ENCODE assay signal across 11 cellular contexts in the genomic region with DNA sequence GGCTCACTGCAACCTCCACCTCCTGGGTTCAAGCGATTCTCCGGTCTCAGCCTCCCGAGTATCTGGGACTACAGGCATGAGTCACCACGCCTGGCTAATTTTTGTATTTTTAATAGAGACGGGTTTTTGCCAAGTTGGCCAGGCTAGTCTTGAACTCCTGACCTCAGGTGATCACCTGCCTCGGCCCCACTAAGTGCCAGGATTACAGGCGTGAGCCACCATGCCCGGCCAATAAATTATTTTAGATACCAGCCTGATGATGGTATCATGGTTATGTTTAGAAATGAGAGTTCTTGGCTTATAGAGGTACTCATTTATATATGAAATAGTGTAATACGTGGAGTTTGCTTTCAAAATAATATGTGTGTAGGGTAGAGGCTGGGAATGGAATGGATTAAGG.
"Had no signal": no experiment of that assay in that cellular context is flagged by ENCODE, and none has a peak within 500 bp of the region (broad histone marks: within the 10 kb centered on the region; RNA-seq: fewer than 3 reads in every experiment).

No MANE protein-coding gene starts in this region.

- H3K4me3 ChIP-seq: GM23248, GM23338, HAP-1 had no signal

- DNase-seq: GM23248, GOT3, H7, H9, HCEC 1CT, HFFc6 had no signal

- H3K36me3 ChIP-seq: HAP-1 had no signal

- FAIRE-seq: H1, H54 had no signal

- H3K9me3 ChIP-seq: HAP-1 had no signal

- ATAC-seq: GM23338, HCT116 had no signal

- H3K27ac ChIP-seq: GM23248 had no signal

- H3K4me2 ChIP-seq: GM23338 had no signal
